22 cellular contexts compared by ENCODE assay signal in the genomic region with DNA sequence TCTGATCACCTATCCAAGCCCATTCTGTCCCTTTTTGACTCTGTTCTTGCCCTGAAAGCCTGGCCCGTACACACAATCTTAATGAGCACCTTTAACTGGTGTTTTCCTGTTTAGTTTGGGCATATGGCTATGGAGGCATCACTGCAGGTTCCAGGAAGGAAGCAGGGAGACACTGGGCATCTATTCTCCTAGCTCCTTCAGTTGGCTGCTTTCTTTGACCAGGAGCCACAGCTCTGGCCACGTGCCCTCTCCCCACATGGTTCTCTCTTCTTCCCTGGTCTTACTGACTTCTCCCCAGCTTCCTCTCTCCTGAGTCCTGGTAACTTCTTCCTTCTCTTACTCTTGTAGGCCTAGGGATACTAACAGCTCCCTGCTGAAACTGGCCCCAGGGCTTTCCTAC.
"Had no signal": no experiment of that assay in that cellular context is flagged by ENCODE, and none has a peak within 500 bp of the region (broad histone marks: within the 10 kb centered on the region; RNA-seq: fewer than 3 reads in every experiment).

No MANE protein-coding gene starts in this region.

- H3K9me3 Mint-ChIP-seq: mesothelial cell of epicardium, natural killer cell had no signal

- H3K36me3 ChIP-seq: left ventricle myocardium inferior, pancreas, right lobe of liver, stomach, thoracic aorta, tibial artery, uterus had no signal

- DNase-seq: hypothalamus; islet precursor cell; left ventricle myocardium inferior; mesendoderm; naive B cell; natural killer cell; nucleus accumbens; pancreas; psoas muscle; right lobe of liver; stimulated activated CD4-positive, alpha-beta T cell treated with anti-CD3 and anti-CD28 coated beads, Interleukin-2, amount 100 ng/mL, for 24 hours; stimulated activated CD4-positive, alpha-beta T cell treated with anti-CD3 and anti-CD28 coated beads, Interleukin-4, amount 100 ng/mL, for 1 hour; stimulated activated naive B cell treated with anti-CD40 and anti-IgM and Interleukin-4, amounts not matched to agents 10 μg/mL and 1 μg/mL and 100 μg/mL, for 72 hours; stimulated activated naive CD8-positive, alpha-beta T cell treated with anti-CD3 and anti-CD28 coated beads, Interleukin-15, Interleukin-2, amounts not matched to agents 100 U/mL and 50 U/mL, for 24 hours; stomach; tibial artery; trophoblast cell; uterus had no signal

- H3K4me1 ChIP-seq: pancreas, psoas muscle, right lobe of liver, stomach, tibial artery, uterus had no signal

- H3K27ac ChIP-seq: left ventricle myocardium inferior, pancreas, psoas muscle, right lobe of liver, stomach, thoracic aorta, tibial artery, uterus had no signal

- H3K4me1 Mint-ChIP-seq: naive B cell; natural killer cell; stimulated activated naive B cell treated with anti-CD40 and anti-IgM and Interleukin-4, amounts not matched to agents 10 μg/mL and 1 μg/mL and 100 μg/mL, for 72 hours had no signal

- H3K36me3 Mint-ChIP-seq: mesothelial cell of epicardium; naive B cell; natural killer cell; stimulated activated naive B cell treated with anti-CD40 and anti-IgM and Interleukin-4, amounts not matched to agents 10 μg/mL and 1 μg/mL and 100 μg/mL, for 72 hours had no signal

- ATAC-seq: natural killer cell; pancreas; psoas muscle; right lobe of liver; stimulated activated naive B cell treated with anti-CD40 and anti-IgM and Interleukin-4, amounts not matched to agents 10 μg/mL and 1 μg/mL and 100 μg/mL, for 72 hours; stimulated activated naive CD8-positive, alpha-beta T cell treated with anti-CD3 and anti-CD28 coated beads, Interleukin-15, Interleukin-2, amounts not matched to agents 100 U/mL and 50 U/mL, for 24 hours had no signal

- H3K4me2 ChIP-seq: smooth muscle cell had no signal

- H3K4me3 ChIP-seq: left ventricle myocardium inferior, lung, pancreas, psoas muscle, right lobe of liver, smooth muscle cell, stomach, thoracic aorta, tibial artery, uterus had no signal

- H3K4me3 Mint-ChIP-seq: mesothelial cell of epicardium; naive B cell; natural killer cell; stimulated activated naive B cell treated with anti-CD40 and anti-IgM and Interleukin-4, amounts not matched to agents 10 μg/mL and 1 μg/mL and 100 μg/mL, for 72 hours had no signal

- H3K27ac Mint-ChIP-seq: mesothelial cell of epicardium; naive B cell; natural killer cell; stimulated activated naive B cell treated with anti-CD40 and anti-IgM and Interleukin-4, amounts not matched to agents 10 μg/mL and 1 μg/mL and 100 μg/mL, for 72 hours had no signal

- H3K27me3 ChIP-seq: pancreas, tibial artery, uterus had no signal

- H3K9me3 ChIP-seq: left ventricle myocardium inferior, pancreas, psoas muscle, right lobe of liver, stomach, thoracic aorta, tibial artery, uterus had no signal
